18 cellular contexts compared by ENCODE assay signal in genomic region chr7:22612776-22613175, GRCh38.
DNase-seq lines count a peak whose midpoint lies in the region; ATAC-seq and TF ChIP-seq lines count a peak whose summit lies in the region.
"Had no signal": no experiment of that assay in that cellular context is flagged by ENCODE, and none has a peak within 500 bp of the region (broad histone marks: within the 10 kb centered on the region; RNA-seq: fewer than 3 reads in every experiment).

No MANE protein-coding gene starts in this region.

- H3K79me2 ChIP-seq in GM23338 (replicated peaks; ENCODE audit: insufficient read depth) (no peaks in the 10 kb centered on the region), mesendoderm (ENCODE audit: control insufficient read depth, insufficient read depth, low read length) (no peaks in the 10 kb centered on the region)

- intact Hi-C loops in IMR-90 (cut with micrococcal nuclease) (no loop called here), left colon (cut with DNase I, micrococcal nuclease) (no loop called here)

- no peak overlapping the region for H2BK5ac ChIP-seq in IMR-90 (ENCODE audit: low read depth, low read length, poor library complexity, severe bottlenecking)
- H2BK5ac ChIP-seq in mesendoderm (ENCODE audit: low read length) = no peak overlapping the region

- peaks cover 8% of the 10 kb centered on the region for H3K9me3 ChIP-seq in IMR-90 (ENCODE audit: control insufficient read depth, insufficient read depth, low read length)
- no peaks in the 10 kb centered on the region for H3K9me3 ChIP-seq in BE2C

- CTCF ChIA-PET in IMR-90 (lab: Yijun Ruan, JAX) = no interaction called here

- peaks cover 11% of the 10 kb centered on the region for H3K9me3 Mint-ChIP-seq in GM23338

- TF ChIP-seq RAD21 in IMR-90 (IDR thresholded peaks at IDR 0.05; ENCODE audit: low read length) = no peak

- no peaks in the 10 kb centered on the region for H3K79me1 ChIP-seq in IMR-90 (ENCODE audit: low read depth in 1 of 2, low read length in 2 of 2)
- H3K79me1 ChIP-seq in mesendoderm (ENCODE audit: low read length) = no peaks in the 10 kb centered on the region

- ATAC-seq in GM23338 = no peak
- ATAC-seq in IMR-90 (ENCODE audit: low read depth) = no peak
- ATAC-seq in left colon = no peak

- no peak overlapping the region for H2AK5ac ChIP-seq in IMR-90 (ENCODE audit: low read depth, low read length)
- H2AK5ac ChIP-seq in mesendoderm (ENCODE audit: low read length) = no peak overlapping the region

- no peak for TF ChIP-seq POLR2A in IMR-90 (IDR thresholded peaks at IDR 0.05; ENCODE audit: low read depth, low read length)

- H3K4me1 Mint-ChIP-seq in GM23338 = peaks cover 7% of the 10 kb centered on the region; the same call in 2 of the 3 replicates
- H3K4me1 Mint-ChIP-seq: CD8-positive, alpha-beta memory T cell had no signal

- peak overlapping the region; percentile 46; the same call in 1 of the 2 replicates for H2BK20ac ChIP-seq in IMR-90 (ENCODE audit: low read depth, low read length)

- no TSS peak for BruUV-seq in IMR-90 (replicated peaks; lab: Mats Ljungman, UMichigan)

- H3K9me2 ChIP-seq in GM23338 (ENCODE audit: insufficient read depth) = peaks cover 7% of the 10 kb centered on the region

- peaks cover 9% of the 10 kb centered on the region; the same call in 1 of the 3 replicates for H3K36me3 Mint-ChIP-seq in GM23338 (ENCODE audit: low read depth)
- H3K36me3 Mint-ChIP-seq: CD8-positive, alpha-beta memory T cell had no signal

- H3K4me3 Mint-ChIP-seq in GM23338 = no peak overlapping the region
- H3K4me3 Mint-ChIP-seq: CD8-positive, alpha-beta memory T cell had no signal

- peaks cover 4% of the 10 kb centered on the region for H3K27me3 Mint-ChIP-seq in GM23338 (ENCODE audit: insufficient read depth, low read depth, poor library complexity)

- no peak overlapping the region for H3K4me3 ChIP-seq in GM12865 (ENCODE audit: low read depth, low read length)
- H3K4me3 ChIP-seq in GM23338 = no peak overlapping the region
- no peak overlapping the region for H3K4me3 ChIP-seq in IMR-90 (ENCODE audit: insufficient read depth, low read depth, low read length)
- no peak overlapping the region for H3K4me3 ChIP-seq in mesendoderm (ENCODE audit: low read length)
- H3K4me3 ChIP-seq in BE2C (ENCODE audit: low read depth, low read length) = no peak overlapping the region
- H3K4me3 ChIP-seq: BLaER1 had no signal

- no peak overlapping the region for H3K27ac Mint-ChIP-seq in GM23338
- H3K27ac Mint-ChIP-seq: CD8-positive, alpha-beta memory T cell had no signal

- TF ChIP-seq CTCF in GM12865 (IDR thresholded peaks at IDR 0.05; ENCODE audit: insufficient read depth, low read depth, low read length, missing control alignments) (no peak), GM23338 (conservative IDR thresholded peaks at IDR 0.05; ENCODE audit: low read depth in 2 of 2) (no peak), IMR-90 (conservative IDR thresholded peaks at IDR 0.05; ENCODE audit: low read depth, low read length) (no peak), BE2C (IDR thresholded peaks at IDR 0.05; ENCODE audit: low read depth, low read length) (no peak)

- peak overlapping the region; percentile 66; the same call in 1 of the 2 replicates for H3K4ac ChIP-seq in IMR-90 (ENCODE audit: low read depth, low read length)
- H3K4ac ChIP-seq in mesendoderm (ENCODE audit: low read depth, low read length) = no peak overlapping the region

- no peak overlapping the region for H4K91ac ChIP-seq in IMR-90 (ENCODE audit: insufficient read depth, low read depth, low read length)

- in situ Hi-C loops in IMR-90 (cut with MboI; ENCODE audit: low sequenced_read_pairs) = no loop called here

- H4K20me1 ChIP-seq in GM23338 (replicated peaks; ENCODE audit: insufficient read depth) = no peaks in the 10 kb centered on the region
- H4K20me1 ChIP-seq in IMR-90 (ENCODE audit: insufficient read depth, low read length) = no peaks in the 10 kb centered on the region
- H4K20me1 ChIP-seq: BLaER1 had no signal

- H4K8ac ChIP-seq in IMR-90 (ENCODE audit: low read depth in 2 of 2, low read length in 2 of 2) = no peak overlapping the region
- H4K8ac ChIP-seq in mesendoderm (ENCODE audit: low read depth, low read length) = no peak overlapping the region

- H2AFZ ChIP-seq in GM23338 (peak overlapping the region; percentile 73), IMR-90 (replicated peaks; ENCODE audit: low read length, poor library complexity) (no peak overlapping the region)

- H3K27me3 ChIP-seq in GM23338 (ENCODE audit: insufficient read depth) = no peaks in the 10 kb centered on the region
- no peaks in the 10 kb centered on the region for H3K27me3 ChIP-seq in IMR-90 (ENCODE audit: control insufficient read depth, insufficient read depth, low read length)
- H3K27me3 ChIP-seq in mesendoderm (ENCODE audit: insufficient read depth, low read length, poor library complexity) = no peaks in the 10 kb centered on the region
- no peaks in the 10 kb centered on the region for H3K27me3 ChIP-seq in BE2C
- H3K27me3 ChIP-seq: BLaER1 had no signal

- DNase-seq in GM12865 (ENCODE audit: low read depth) (peak; percentile 9), GM23338 (ENCODE audit: low spot score) (no peak), IMR-90 (no peak), mesendoderm (no peak), RPMI8226 (no peak), NOMO-1 treated with dmso at 0.1 percent for 144 hours (lab: John Stamatoyannopoulos, UW; ENCODE audit: unreplicated experiment) (no peak), BE2C (no peak), left colon (no peak)
- DNase-seq: CD8-positive, alpha-beta memory T cell; DMS79; H7; NCI-H1048; NCI-H1436 treated with DMSO at 0.1 percent for 48 hours; NCI-H2081; NCI-H510A; NCI-H774; SHP77 had no signal

- no CpG with 5 or more reads among the region's 2 CpGs for WGBS in IMR-90 (ENCODE audit: extremely low coverage in 2 of 2, insufficient read length in 1 of 2), 2 experiments
- WGBS in mesendoderm (ENCODE audit: extremely low coverage, insufficient coverage, low lambda C conversion rate) = no CpG with 5 or more reads among the region's 2 CpGs

- H2AK9ac ChIP-seq in IMR-90 (replicated peaks; ENCODE audit: low read depth, low read length, poor library complexity) = no peak overlapping the region

- no peaks in the 10 kb centered on the region for H3F3A ChIP-seq in GM23338 (replicated peaks; ENCODE audit: low read depth)

- peak overlapping the region; percentile 61 for H3K4me2 ChIP-seq in GM23338
- H3K4me2 ChIP-seq in IMR-90 (ENCODE audit: low read depth, low read length) = no peak overlapping the region
- no peak overlapping the region for H3K4me2 ChIP-seq in mesendoderm (ENCODE audit: low read length)
- H3K4me2 ChIP-seq: BLaER1 had no signal

- H3K4me1 ChIP-seq in GM23338 (ENCODE audit: insufficient read depth) = peaks cover 15% of the 10 kb centered on the region
- peaks cover 14% of the 10 kb centered on the region for H3K4me1 ChIP-seq in IMR-90 (ENCODE audit: control insufficient read depth, insufficient read depth, low read length)
- H3K4me1 ChIP-seq in mesendoderm (ENCODE audit: control insufficient read depth, low read depth, low read length) = no peaks in the 10 kb centered on the region
- no peaks in the 10 kb centered on the region for H3K4me1 ChIP-seq in BE2C

- H3K23ac ChIP-seq in IMR-90 (ENCODE audit: low read depth, low read length) (0 out of 2 replicates have a peak overlapping the region, but pooled peaks have one; percentile 24), mesendoderm (ENCODE audit: low read length) (no peak overlapping the region)

- H3K56ac ChIP-seq in IMR-90 (ENCODE audit: extremely low read depth, insufficient read depth, low read length) (no peak overlapping the region), mesendoderm (ENCODE audit: low read length) (no peak overlapping the region)

- peaks cover 5% of the 10 kb centered on the region; the same call in 1 of the 2 replicates for H3K36me3 ChIP-seq in GM23338 (ENCODE audit: insufficient read depth)
- no peaks in the 10 kb centered on the region for H3K36me3 ChIP-seq in IMR-90 (ENCODE audit: control insufficient read depth, insufficient read depth, low read length)
- no peaks in the 10 kb centered on the region for H3K36me3 ChIP-seq in mesendoderm (ENCODE audit: control insufficient read depth, insufficient read depth, low read length)
- no peaks in the 10 kb centered on the region for H3K36me3 ChIP-seq in BE2C
- H3K36me3 ChIP-seq: BLaER1 had no signal

- peak overlapping the region; percentile 60; the same call in 1 of the 2 replicates for H2BK120ac ChIP-seq in IMR-90 (ENCODE audit: low read depth, low read length)
- peak overlapping the region; percentile 3 for H2BK120ac ChIP-seq in mesendoderm (ENCODE audit: low read depth, low read length)

- H2BK15ac ChIP-seq in IMR-90 (ENCODE audit: low read depth, low read length) (peak overlapping the region; percentile 68; the same call in 1 of the 3 replicates), mesendoderm (replicated peaks; ENCODE audit: low read depth) (no peak overlapping the region)

- dilution Hi-C loops in IMR-90 (cut with HindIII; ENCODE audit: low sequenced_read_pairs, unreplicated experiment) = no loop called here

- peak overlapping the region; percentile 73 for H3K14ac ChIP-seq in IMR-90 (replicated peaks; ENCODE audit: low read depth, low read length)

- POLR2A ChIA-PET in IMR-90 (lab: Charles Lee; ENCODE audit: unreplicated experiment) = interaction anchor here (0.6 kb wide), 1 partner anchor 26 kb away, joined by 3 read pairs; no protein-coding TSS in a partner anchor

- H4K5ac ChIP-seq in IMR-90 (ENCODE audit: low read depth, low read length) (no peak overlapping the region), mesendoderm (ENCODE audit: low read length) (no peak overlapping the region)

- H3K27ac ChIP-seq in GM23338 (ENCODE audit: low read depth) = no peak overlapping the region
- no peak overlapping the region for H3K27ac ChIP-seq in IMR-90 (ENCODE audit: insufficient read depth, low read length)
- no peak overlapping the region for H3K27ac ChIP-seq in mesendoderm (ENCODE audit: low read depth, low read length)
- H3K27ac ChIP-seq: BLaER1 had no signal

- H3K9ac ChIP-seq in IMR-90 (ENCODE audit: low read depth, low read length) (no peak overlapping the region), mesendoderm (ENCODE audit: low read length) (no peak overlapping the region)
- H3K9ac ChIP-seq: BLaER1 had no signal

- H3K18ac ChIP-seq in IMR-90 (ENCODE audit: low read depth, low read length) (peak overlapping the region; percentile 42; the same call in 1 of the 2 replicates), mesendoderm (ENCODE audit: low read length) (no peak overlapping the region)

- peaks cover 4% of the 10 kb centered on the region for H3K9me1 ChIP-seq in IMR-90 (ENCODE audit: insufficient read depth, low read length)

TF ChIP-seq in IMR-90, 13 proteins besides CTCF, POLR2A, EP300 and RAD21 (continues in another document):
- no peak for TF ChIP-seq ELK1 (IDR thresholded peaks at IDR 0.05; ENCODE audit: borderline replicate concordance, low read depth, low read length)
